In the genomic region with DNA sequence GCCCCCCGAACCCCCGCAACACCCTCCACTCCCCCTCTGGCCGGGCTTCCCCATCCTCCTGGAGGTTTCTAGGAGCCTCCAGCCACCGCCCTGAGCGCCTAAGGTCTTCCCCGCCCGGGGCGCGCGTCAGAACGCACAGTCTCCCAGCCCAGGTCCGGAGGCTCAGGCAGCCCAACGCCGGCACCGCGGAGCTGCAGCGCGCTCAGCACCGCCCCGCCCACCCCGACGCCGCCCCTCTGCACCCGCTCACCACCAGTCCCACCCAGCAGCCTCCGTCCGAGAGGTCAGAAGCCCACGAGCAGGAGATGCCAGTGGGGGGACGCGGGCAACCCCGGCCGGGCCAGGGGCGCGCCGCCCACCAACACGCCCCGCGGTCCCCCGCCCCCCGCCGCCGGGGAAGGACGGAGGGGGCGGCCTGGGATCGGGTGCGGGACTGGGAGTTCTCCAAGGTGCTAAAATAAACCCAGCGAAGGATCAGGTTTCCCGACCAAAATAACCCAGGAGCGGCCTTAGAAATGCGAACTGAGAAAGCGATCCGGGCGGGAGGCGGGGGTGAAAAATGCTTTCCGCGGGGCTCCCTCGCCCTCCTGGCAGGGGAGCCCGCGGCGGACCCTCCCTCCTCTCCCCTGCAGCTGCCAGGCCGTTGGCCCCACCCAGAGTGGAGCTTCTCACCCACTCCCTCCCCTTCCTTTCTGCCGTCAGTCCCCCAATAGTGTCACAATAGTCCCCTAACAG, we compare ENCODE assay signal across 8 cellular contexts. TPM values are rescaled to one million over a fixed set of nuclear protein-coding genes. Genes with fewer than 3 reads are reported as not detected.
DNase-seq lines count a peak whose midpoint lies in the region; ATAC-seq and TF ChIP-seq lines count a peak whose summit lies in the region.

No MANE protein-coding gene starts in this region.

- no peaks in the 10 kb centered on the region for H3K9me3 Mint-ChIP-seq in MCF 10A (ENCODE audit: unreplicated experiment)

- no peaks in the 10 kb centered on the region for H3K36me3 ChIP-seq in breast epithelium
- no peaks in the 10 kb centered on the region for H3K36me3 ChIP-seq in upper lobe of right lung
- H3K36me3 ChIP-seq in uterus: no peaks in the 10 kb centered on the region

- intact Hi-C loops in breast epithelium (cut with DNase I; ENCODE audit: low total_unique reads) (no loop called here), MCF 10A (cut with micrococcal nuclease) (no loop called here), upper lobe of right lung (cut with DNase I) (no loop called here), uterus (cut with DNase I; ENCODE audit: low total_unique reads) (no loop called here)

- CTCF ChIA-PET in MCF 10A (lab: Yijun Ruan, JAX): no interaction called here

- H3K4me1 Mint-ChIP-seq in MCF 10A (ENCODE audit: insufficient read depth, unreplicated experiment): no peaks in the 10 kb centered on the region

- H3K27ac Mint-ChIP-seq in MCF 10A (ENCODE audit: low read depth, unreplicated experiment): no peak overlapping the region

- in situ Hi-C loops in astrocyte of the cerebellum (cut with HindIII; ENCODE audit: low sequenced_read_pairs): no loop called here

- H3K9me3 ChIP-seq in breast epithelium: no peaks in the 10 kb centered on the region
- no peaks in the 10 kb centered on the region for H3K9me3 ChIP-seq in upper lobe of right lung
- H3K9me3 ChIP-seq in uterus: no peaks in the 10 kb centered on the region

- no TSS peak for BruUV-seq in MCF 10A (replicated peaks; lab: Mats Ljungman, UMichigan)

- no peak for DNase-seq in breast epithelium (ENCODE audit: low spot score in 2 of 2)
- DNase-seq in MCF 10A (ENCODE audit: unreplicated experiment): no peak
- DNase-seq in astrocyte of the cerebellum (ENCODE audit: low read depth): peak; percentile 16
- peak; percentile 73 for DNase-seq in islet precursor cell
- no peak for DNase-seq in upper lobe of right lung
- no peak for DNase-seq in HK-2 (ENCODE audit: unreplicated experiment)
- no peak for DNase-seq in uterus
- no peak for DNase-seq in cerebellum (ENCODE audit: low spot score)

- H3K4me3 Mint-ChIP-seq in MCF 10A (ENCODE audit: unreplicated experiment): no peak overlapping the region

- H3K4me1 ChIP-seq in breast epithelium: no peaks in the 10 kb centered on the region
- H3K4me1 ChIP-seq in upper lobe of right lung: no peaks in the 10 kb centered on the region
- H3K4me1 ChIP-seq in uterus: peaks cover 0 to 8% of the 10 kb centered on the region in 2 donors

- TF ChIP-seq CTCF in breast epithelium (IDR thresholded peaks at IDR 0.05) (no peak), MCF 10A (IDR thresholded peaks at IDR 0.05; ENCODE audit: unreplicated experiment) (no peak), astrocyte of the cerebellum (IDR thresholded peaks at IDR 0.05; ENCODE audit: low read depth, low read length, missing control alignments) (no peak), upper lobe of right lung (IDR thresholded peaks at IDR 0.05) (no peak), uterus (IDR thresholded peaks at IDR 0.05) (no peak)

- no peak for TF ChIP-seq POLR2A in breast epithelium (IDR thresholded peaks at IDR 0.05)
- no peak for TF ChIP-seq POLR2A in uterus (IDR thresholded peaks at IDR 0.05)

- H3K4me3 ChIP-seq in breast epithelium (peak overlapping the region; percentile 9 to 58 (median 25)), astrocyte of the cerebellum (ENCODE audit: low read depth, low read length) (peak overlapping the region; percentile 7), upper lobe of right lung (peak overlapping the region; percentile 14), uterus (no peak overlapping the region)

- H3K27me3 ChIP-seq in breast epithelium (peaks cover 0 to 25% of the 10 kb centered on the region in 2 donors), upper lobe of right lung (peaks cover 24% of the 10 kb centered on the region), uterus (no peaks in the 10 kb centered on the region)

- no peak for ATAC-seq in upper lobe of right lung

- peaks cover 18% of the 10 kb centered on the region for H3K27me3 Mint-ChIP-seq in MCF 10A (ENCODE audit: insufficient read depth, unreplicated experiment)

- POLR2A ChIA-PET in MCF 10A (lab: Yijun Ruan, JAX): no interaction called here

- H3K27ac ChIP-seq in breast epithelium (no peak overlapping the region), upper lobe of right lung (no peak overlapping the region), uterus (no peak overlapping the region)

- no peaks in the 10 kb centered on the region for H3K36me3 Mint-ChIP-seq in MCF 10A (ENCODE audit: insufficient read depth, unreplicated experiment)

RNA-seq across cellular contexts. Expression of a gene that starts 6.5 kb away (rescaled TPM):
- total RNA-seq in breast epithelium (1 to 10 TPM; 1.6 to 3.7 (median 2.5) TPM), MCF 10A (2022) (0.40 and 0.54 TPM in 2 replicates), upper lobe of right lung (14.8 TPM), uterus (10 to 100 TPM in 1 of 4 donors, 1 to 10 TPM in 2, under 1 TPM in 1; 0.26 to 15.9 (median 3.6) TPM), cerebellum (1.7 TPM)

RNA-seq across cellular contexts. Expression of a gene that starts 6.7 kb away (rescaled TPM):
- 10 to 100 TPM in 1 of 3 donors, 1 to 10 TPM in 2; 5.0 to 14.1 (median 9.3) TPM for total RNA-seq in breast epithelium
- total RNA-seq in MCF 10A (2022): not detected in 2 replicates
- total RNA-seq in upper lobe of right lung: 1.5 TPM
- total RNA-seq in uterus: 10 to 100 TPM in 1 of 4 donors, 1 to 10 TPM in 3; 6.3 to 45.3 (median 8.1) TPM
- total RNA-seq in cerebellum: 6.6 TPM

Comparison
In these comparisons a context has a peak if more than half of its experiments do, and no peak if none do; other contexts are left out.
1. DNase-seq: peak in astrocyte of the cerebellum (single experiment) and islet precursor cell (single experiment); none in breast epithelium (0 of 2), MCF 10A (single experiment), upper lobe of right lung (single experiment), HK-2 (single experiment), uterus (0 of 2) and cerebellum (single experiment).
2. H3K4me3 ChIP-seq: peak in breast epithelium (3 of 3), astrocyte of the cerebellum (single experiment) and upper lobe of right lung (single experiment); none in uterus (0 of 2).